10 cellular contexts compared by ENCODE assay signal in genomic region chr19:7004313-7004931, GRCh38. TPM values are rescaled to one million over a fixed set of nuclear protein-coding genes. Genes with fewer than 3 reads are reported as not detected.
DNase-seq lines count a peak whose midpoint lies in the region; ATAC-seq and TF ChIP-seq lines count a peak whose summit lies in the region.
"Had no signal": no experiment of that assay in that cellular context is flagged by ENCODE, and none has a peak within 500 bp of the region (broad histone marks: within the 10 kb centered on the region; RNA-seq: fewer than 3 reads in every experiment).

No MANE protein-coding gene starts in this region.

- intact Hi-C loops in OCI-LY7 (cut with micrococcal nuclease; ENCODE audit: unreplicated experiment): no loop called here

- no peak overlapping the region for H3K4me3 ChIP-seq in osteoblast (ENCODE audit: insufficient read depth, low read length)
- no peak overlapping the region for H3K4me3 ChIP-seq in OCI-LY7 (ENCODE audit: low read depth, low read length, poor library complexity, severe bottlenecking)

- no TSS peak for BruUV-seq in OCI-LY7 (replicated peaks; lab: Mats Ljungman, UMichigan)

- POLR2A ChIA-PET in OCI-LY7 (lab: Charles Lee): no interaction called here

- peak; percentile 27 for DNase-seq in SKM-1 treated with dmso at 0.1 percent for 144 hours (lab: John Stamatoyannopoulos, UW; ENCODE audit: unreplicated experiment)
- DNase-seq in SKM-1 (lab: John Stamatoyannopoulos, UW; ENCODE audit: unreplicated experiment): no peak
- peak; percentile 59 for DNase-seq in NAMALWA (ENCODE audit: low spot score)
- peak; percentile 31 to 43 for DNase-seq in dermis microvascular lymphatic vessel endothelial cell (ENCODE audit: low read depth in 2 of 2)
- DNase-seq in osteoblast (ENCODE audit: insufficient read length, low spot score, missing footprints): no peak
- no peak for DNase-seq in OCI-LY7 (ENCODE audit: low spot score)

- H3K4me1 ChIP-seq in osteoblast (ENCODE audit: insufficient read depth, low read length) (no peaks in the 10 kb centered on the region), OCI-LY7 (ENCODE audit: insufficient read depth, low read length, poor library complexity, severe bottlenecking) (no peaks in the 10 kb centered on the region)

- CTCF ChIA-PET in OCI-LY7 (lab: Charles Lee; ENCODE audit: unreplicated experiment): no interaction called here

- H3K27me3 ChIP-seq in osteoblast (ENCODE audit: insufficient read depth, low read length): no peaks in the 10 kb centered on the region

- H2AFZ ChIP-seq in osteoblast (ENCODE audit: low read length) (no peak overlapping the region), OCI-LY7 (ENCODE audit: low read length) (no peak overlapping the region)

- H3K79me2 ChIP-seq in osteoblast (ENCODE audit: insufficient read depth, low read length): no peaks in the 10 kb centered on the region
- H3K79me2 ChIP-seq in OCI-LY7 (ENCODE audit: insufficient read depth, low read depth, low read length): no peaks in the 10 kb centered on the region

- H3K4me2 ChIP-seq in osteoblast (ENCODE audit: insufficient read depth, low read length): no peak overlapping the region
- no peak overlapping the region for H3K4me2 ChIP-seq in OCI-LY7 (ENCODE audit: low read length)

- H3K9me3 ChIP-seq in osteoblast (ENCODE audit: low read depth, low read length) (no peaks in the 10 kb centered on the region), OCI-LY7 (ENCODE audit: low read length) (no peaks in the 10 kb centered on the region)

- TF ChIP-seq CTCF in osteoblast (IDR thresholded peaks at IDR 0.05; ENCODE audit: extremely low read depth, low read depth, low read length): peak; percentile 78
- no peak for TF ChIP-seq CTCF in OCI-LY7 (conservative IDR thresholded peaks at IDR 0.05; ENCODE audit: low read length)

- H3K9me2 ChIP-seq in OCI-LY7 (ENCODE audit: insufficient read depth, low read length): no peaks in the 10 kb centered on the region

- ATAC-seq in SK-N-SH treated with all-trans-retinoic acid at 6 μM for 48 hours: no peak
- ATAC-seq in GM21717 (IDR thresholded peaks at IDR 0.05; ENCODE audit: unreplicated experiment): no peak

- no peak overlapping the region for H3K27ac ChIP-seq in osteoblast (ENCODE audit: low read depth, low read length)
- H3K27ac ChIP-seq in OCI-LY7 (ENCODE audit: low read depth, low read length, poor library complexity, severe bottlenecking): no peak overlapping the region

- H4K20me1 ChIP-seq in osteoblast (ENCODE audit: insufficient read depth, low read length): no peaks in the 10 kb centered on the region
- H4K20me1 ChIP-seq in OCI-LY7 (ENCODE audit: insufficient read depth, low read length): no peaks in the 10 kb centered on the region

- H3K36me3 ChIP-seq in osteoblast (ENCODE audit: insufficient read depth, low read length) (no peaks in the 10 kb centered on the region), OCI-LY7 (ENCODE audit: insufficient read depth, low read length) (no peaks in the 10 kb centered on the region)

TF ChIP-seq in SK-N-SH treated with all-trans-retinoic acid at 6 μM for 48 hours, 23 proteins besides CTCF, POLR2A, EP300 and RAD21:
- no peak for TF ChIP-seq ZC3H10 (CRISPR knock-in tag; IDR thresholded peaks at IDR 0.05)
- TF ChIP-seq ZFP30 (CRISPR knock-in tag; IDR thresholded peaks at IDR 0.05): no peak
- TF ChIP-seq OSR1 (CRISPR knock-in tag; IDR thresholded peaks at IDR 0.05): no peak
- TF ChIP-seq SNAI2 (CRISPR knock-in tag; IDR thresholded peaks at IDR 0.05): no peak
- TF ChIP-seq ZFP3 (CRISPR knock-in tag; IDR thresholded peaks at IDR 0.05): no peak
- no peak for TF ChIP-seq ZNF565 (CRISPR knock-in tag; conservative IDR thresholded peaks at IDR 0.05; ENCODE audit: low read depth)
- TF ChIP-seq, protein P1, sequence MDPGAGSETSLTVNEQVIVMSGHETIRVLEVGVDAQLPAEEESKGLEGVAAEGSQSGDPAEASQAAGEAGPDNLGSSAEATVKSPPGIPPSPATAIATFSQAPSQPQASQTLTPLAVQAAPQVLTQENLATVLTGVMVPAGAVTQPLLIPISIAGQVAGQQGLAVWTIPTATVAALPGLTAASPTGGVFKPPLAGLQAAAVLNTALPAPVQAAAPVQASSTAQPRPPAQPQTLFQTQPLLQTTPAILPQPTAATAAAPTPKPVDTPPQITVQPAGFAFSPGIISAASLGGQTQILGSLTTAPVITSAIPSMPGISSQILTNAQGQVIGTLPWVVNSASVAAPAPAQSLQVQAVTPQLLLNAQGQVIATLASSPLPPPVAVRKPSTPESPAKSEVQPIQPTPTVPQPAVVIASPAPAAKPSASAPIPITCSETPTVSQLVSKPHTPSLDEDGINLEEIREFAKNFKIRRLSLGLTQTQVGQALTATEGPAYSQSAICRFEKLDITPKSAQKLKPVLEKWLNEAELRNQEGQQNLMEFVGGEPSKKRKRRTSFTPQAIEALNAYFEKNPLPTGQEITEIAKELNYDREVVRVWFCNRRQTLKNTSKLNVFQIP (CRISPR knock-in tag; IDR thresholded peaks at IDR 0.05; ENCODE audit: borderline replicate concordance, low read depth): no peak
- TF ChIP-seq, protein P2, sequence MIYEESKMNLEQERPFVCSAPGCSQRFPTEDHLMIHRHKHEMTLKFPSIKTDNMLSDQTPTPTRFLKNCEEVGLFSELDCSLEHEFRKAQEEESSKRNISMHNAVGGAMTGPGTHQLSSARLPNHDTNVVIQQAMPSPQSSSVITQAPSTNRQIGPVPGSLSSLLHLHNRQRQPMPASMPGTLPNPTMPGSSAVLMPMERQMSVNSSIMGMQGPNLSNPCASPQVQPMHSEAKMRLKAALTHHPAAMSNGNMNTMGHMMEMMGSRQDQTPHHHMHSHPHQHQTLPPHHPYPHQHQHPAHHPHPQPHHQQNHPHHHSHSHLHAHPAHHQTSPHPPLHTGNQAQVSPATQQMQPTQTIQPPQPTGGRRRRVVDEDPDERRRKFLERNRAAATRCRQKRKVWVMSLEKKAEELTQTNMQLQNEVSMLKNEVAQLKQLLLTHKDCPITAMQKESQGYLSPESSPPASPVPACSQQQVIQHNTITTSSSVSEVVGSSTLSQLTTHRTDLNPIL (CRISPR knock-in tag; IDR thresholded peaks at IDR 0.05; ENCODE audit: low read depth): no peak
- no peak for TF ChIP-seq TOX (CRISPR knock-in tag; IDR thresholded peaks at IDR 0.05; ENCODE audit: borderline replicate concordance)
- no peak for TF ChIP-seq RARB (CRISPR knock-in tag; IDR thresholded peaks at IDR 0.05)
TF ChIP-seq in SK-N-SH treated with all-trans-retinoic acid at 6 μM for 48 hours: peak in this region for 0.

RNA-seq across cellular contexts. Expression of gene MBD3L2B, which starts 16.8 kb away (rescaled TPM):
- total RNA-seq in dermis microvascular lymphatic vessel endothelial cell: not detected in 2 replicates
- total RNA-seq in osteoblast: not detected in 2 replicates
- not detected in 2 replicates for total RNA-seq in OCI-LY7 (2014; rRNA removed; shearing (Covaris generic))
- not detected in 2 replicates for total RNA-seq in OCI-LY7 (2022)
- total RNA-seq: activated CD8-positive, alpha-beta memory T cell treated with anti-CD3 and anti-CD28 coated beads for 36 hours; CD4-positive, CD25-positive, alpha-beta regulatory T cell had no signal

RNA-seq across cellular contexts. Expression of gene MBD3L5, which starts 26.0 kb away (rescaled TPM):
- not detected in 2 replicates for total RNA-seq in dermis microvascular lymphatic vessel endothelial cell
- total RNA-seq in osteoblast: not detected in 2 replicates
- not detected in 2 replicates for total RNA-seq in OCI-LY7 (2014; rRNA removed; shearing (Covaris generic))
- not detected in 2 replicates for total RNA-seq in OCI-LY7 (2022)
- total RNA-seq: activated CD8-positive, alpha-beta memory T cell treated with anti-CD3 and anti-CD28 coated beads for 36 hours; CD4-positive, CD25-positive, alpha-beta regulatory T cell had no signal

RNA-seq across cellular contexts. Expression of gene MBD3L4, which starts 35.6 kb away (rescaled TPM):
- total RNA-seq in dermis microvascular lymphatic vessel endothelial cell (not detected in 2 replicates), osteoblast (not detected in 2 replicates), OCI-LY7 (2022) (not detected in 2 replicates)
- total RNA-seq in OCI-LY7 (2014; rRNA removed; shearing (Covaris generic)): not detected in 2 replicates
- total RNA-seq: activated CD8-positive, alpha-beta memory T cell treated with anti-CD3 and anti-CD28 coated beads for 36 hours; CD4-positive, CD25-positive, alpha-beta regulatory T cell had no signal

RNA-seq across cellular contexts. Expression of gene MBD3L2, which starts 44.7 kb away (rescaled TPM):
- not detected in 2 replicates for total RNA-seq in dermis microvascular lymphatic vessel endothelial cell
- total RNA-seq in osteoblast: not detected in 2 replicates
- total RNA-seq in OCI-LY7 (2014; rRNA removed; shearing (Covaris generic)): not detected in 2 replicates
- not detected in 2 replicates for total RNA-seq in OCI-LY7 (2022)
- total RNA-seq: activated CD8-positive, alpha-beta memory T cell treated with anti-CD3 and anti-CD28 coated beads for 36 hours; CD4-positive, CD25-positive, alpha-beta regulatory T cell had no signal

RNA-seq across cellular contexts. Expression of gene MBD3L3, which starts 54.1 kb away (rescaled TPM):
- total RNA-seq in dermis microvascular lymphatic vessel endothelial cell: not detected in 2 replicates
- total RNA-seq in osteoblast: not detected in 2 replicates
- total RNA-seq in OCI-LY7 (2014; rRNA removed; shearing (Covaris generic)): not detected in 2 replicates
- not detected in 2 replicates for total RNA-seq in OCI-LY7 (2022)
- total RNA-seq: activated CD8-positive, alpha-beta memory T cell treated with anti-CD3 and anti-CD28 coated beads for 36 hours; CD4-positive, CD25-positive, alpha-beta regulatory T cell had no signal

Comparison
In these comparisons a context has a peak if more than half of its experiments do, and no peak if none do; other contexts are left out.
1. DNase-seq: peak in SKM-1 treated with dmso at 0.1 percent for 144 hours (single experiment), NAMALWA (single experiment) and dermis microvascular lymphatic vessel endothelial cell (2 of 2); none in SKM-1 (single experiment), osteoblast (single experiment) and OCI-LY7 (single experiment).